ENCODE assay signal across 1 cellular context in the genomic region with DNA sequence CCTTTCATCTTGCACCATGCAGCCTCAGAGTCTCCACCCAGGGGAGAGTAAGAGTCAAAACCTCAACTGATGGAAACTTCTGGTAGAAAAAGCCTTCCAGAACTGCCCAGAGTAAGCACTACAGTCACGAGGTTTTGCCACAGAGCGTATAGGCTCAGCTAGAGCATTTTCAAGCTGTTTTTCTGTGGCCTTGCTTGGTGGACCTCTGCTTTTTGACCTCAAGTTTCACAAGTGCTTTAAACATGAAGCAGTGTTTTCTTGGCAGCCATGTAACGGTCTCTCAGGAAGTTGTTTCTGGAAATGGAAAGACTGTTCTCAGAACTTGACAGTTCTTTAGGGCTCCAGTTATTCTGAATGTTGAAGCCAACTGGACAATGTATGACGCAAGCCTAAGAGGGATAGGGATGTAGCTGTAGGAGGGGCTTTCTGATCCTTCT.
TF ChIP-seq lines count a peak whose summit lies in the region.

No MANE protein-coding gene starts in this region.

TF ChIP-seq in GM12878, 131 proteins besides CTCF, POLR2A, EP300 and RAD21 (continued from another document and continues in another):
- TF ChIP-seq IKZF1 (conservative IDR thresholded peaks at IDR 0.05): 0 out of 2 replicates have a peak, but pooled peaks have one; percentile 37
- TF ChIP-seq TCF12 (IDR thresholded peaks at IDR 0.05; ENCODE audit: low read depth, low read length): no peak
- no peak for TF ChIP-seq MYB (IDR thresholded peaks at IDR 0.05; ENCODE audit: borderline replicate concordance, low read depth, low read length)
- no peak for TF ChIP-seq KLF5 (IDR thresholded peaks at IDR 0.05; ENCODE audit: partially characterized antibody)
- TF ChIP-seq PAX8 (IDR thresholded peaks at IDR 0.05): no peak
- no peak for TF ChIP-seq TBL1XR1 (IDR thresholded peaks at IDR 0.05; ENCODE audit: low read depth, low read length)
- TF ChIP-seq NR2F1 (conservative IDR thresholded peaks at IDR 0.05): peak; percentile 56
- TF ChIP-seq FOXM1 (IDR thresholded peaks at IDR 0.05; ENCODE audit: low read depth, low read length): no peak
- no peak for TF ChIP-seq JUNB (IDR thresholded peaks at IDR 0.05)
- TF ChIP-seq, protein P1, sequence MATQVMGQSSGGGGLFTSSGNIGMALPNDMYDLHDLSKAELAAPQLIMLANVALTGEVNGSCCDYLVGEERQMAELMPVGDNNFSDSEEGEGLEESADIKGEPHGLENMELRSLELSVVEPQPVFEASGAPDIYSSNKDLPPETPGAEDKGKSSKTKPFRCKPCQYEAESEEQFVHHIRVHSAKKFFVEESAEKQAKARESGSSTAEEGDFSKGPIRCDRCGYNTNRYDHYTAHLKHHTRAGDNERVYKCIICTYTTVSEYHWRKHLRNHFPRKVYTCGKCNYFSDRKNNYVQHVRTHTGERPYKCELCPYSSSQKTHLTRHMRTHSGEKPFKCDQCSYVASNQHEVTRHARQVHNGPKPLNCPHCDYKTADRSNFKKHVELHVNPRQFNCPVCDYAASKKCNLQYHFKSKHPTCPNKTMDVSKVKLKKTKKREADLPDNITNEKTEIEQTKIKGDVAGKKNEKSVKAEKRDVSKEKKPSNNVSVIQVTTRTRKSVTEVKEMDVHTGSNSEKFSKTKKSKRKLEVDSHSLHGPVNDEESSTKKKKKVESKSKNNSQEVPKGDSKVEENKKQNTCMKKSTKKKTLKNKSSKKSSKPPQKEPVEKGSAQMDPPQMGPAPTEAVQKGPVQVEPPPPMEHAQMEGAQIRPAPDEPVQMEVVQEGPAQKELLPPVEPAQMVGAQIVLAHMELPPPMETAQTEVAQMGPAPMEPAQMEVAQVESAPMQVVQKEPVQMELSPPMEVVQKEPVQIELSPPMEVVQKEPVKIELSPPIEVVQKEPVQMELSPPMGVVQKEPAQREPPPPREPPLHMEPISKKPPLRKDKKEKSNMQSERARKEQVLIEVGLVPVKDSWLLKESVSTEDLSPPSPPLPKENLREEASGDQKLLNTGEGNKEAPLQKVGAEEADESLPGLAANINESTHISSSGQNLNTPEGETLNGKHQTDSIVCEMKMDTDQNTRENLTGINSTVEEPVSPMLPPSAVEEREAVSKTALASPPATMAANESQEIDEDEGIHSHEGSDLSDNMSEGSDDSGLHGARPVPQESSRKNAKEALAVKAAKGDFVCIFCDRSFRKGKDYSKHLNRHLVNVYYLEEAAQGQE (IDR thresholded peaks at IDR 0.05; ENCODE audit: low read depth, low read length): no peak
- no peak for TF ChIP-seq NFIC (IDR thresholded peaks at IDR 0.05; ENCODE audit: low read depth, low read length)
- TF ChIP-seq ASH2L (IDR thresholded peaks at IDR 0.05; ENCODE audit: borderline replicate concordance, low read depth): no peak
- TF ChIP-seq IRF4 (IDR thresholded peaks at IDR 0.05; ENCODE audit: low read depth, low read length): no peak
- TF ChIP-seq ZZZ3 (IDR thresholded peaks at IDR 0.05; ENCODE audit: control insufficient read depth, insufficient read length, low read depth): no peak
- no peak for TF ChIP-seq BCLAF1 (IDR thresholded peaks at IDR 0.05)
- TF ChIP-seq TCF7 (IDR thresholded peaks at IDR 0.05; ENCODE audit: borderline replicate concordance): no peak
- no peak for TF ChIP-seq MTA3 (IDR thresholded peaks at IDR 0.05; ENCODE audit: borderline replicate concordance, low read length)
- no peak for TF ChIP-seq KDM1A (IDR thresholded peaks at IDR 0.05; ENCODE audit: borderline replicate concordance)
- no peak for TF ChIP-seq SUZ12 (IDR thresholded peaks at IDR 0.05; ENCODE audit: unreplicated experiment)
- no peak for TF ChIP-seq RFX5 (IDR thresholded peaks at IDR 0.05; ENCODE audit: low read depth, low read length)
- no peak for TF ChIP-seq FOS (IDR thresholded peaks at IDR 0.05; ENCODE audit: borderline replicate concordance, extremely low read depth, insufficient read length)
- no peak for TF ChIP-seq ZBTB11 (CRISPR knock-in tag; IDR thresholded peaks at IDR 0.05)
- TF ChIP-seq BMI1 (IDR thresholded peaks at IDR 0.05; ENCODE audit: borderline replicate concordance): no peak
- TF ChIP-seq FOXK2 (IDR thresholded peaks at IDR 0.05): no peak
- TF ChIP-seq, protein P2, sequence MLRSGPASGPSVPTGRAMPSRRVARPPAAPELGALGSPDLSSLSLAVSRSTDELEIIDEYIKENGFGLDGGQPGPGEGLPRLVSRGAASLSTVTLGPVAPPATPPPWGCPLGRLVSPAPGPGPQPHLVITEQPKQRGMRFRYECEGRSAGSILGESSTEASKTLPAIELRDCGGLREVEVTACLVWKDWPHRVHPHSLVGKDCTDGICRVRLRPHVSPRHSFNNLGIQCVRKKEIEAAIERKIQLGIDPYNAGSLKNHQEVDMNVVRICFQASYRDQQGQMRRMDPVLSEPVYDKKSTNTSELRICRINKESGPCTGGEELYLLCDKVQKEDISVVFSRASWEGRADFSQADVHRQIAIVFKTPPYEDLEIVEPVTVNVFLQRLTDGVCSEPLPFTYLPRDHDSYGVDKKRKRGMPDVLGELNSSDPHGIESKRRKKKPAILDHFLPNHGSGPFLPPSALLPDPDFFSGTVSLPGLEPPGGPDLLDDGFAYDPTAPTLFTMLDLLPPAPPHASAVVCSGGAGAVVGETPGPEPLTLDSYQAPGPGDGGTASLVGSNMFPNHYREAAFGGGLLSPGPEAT (IDR thresholded peaks at IDR 0.05; ENCODE audit: low read depth): 0 out of 2 replicates have a peak, but pooled peaks have one; percentile 57
- TF ChIP-seq KAT2A (conservative IDR thresholded peaks at IDR 0.05; ENCODE audit: control insufficient read depth, low read depth, low read length): no peak
- TF ChIP-seq SMAD1 (IDR thresholded peaks at IDR 0.05; ENCODE audit: low read depth, partially characterized antibody): no peak
- TF ChIP-seq, protein P3, sequence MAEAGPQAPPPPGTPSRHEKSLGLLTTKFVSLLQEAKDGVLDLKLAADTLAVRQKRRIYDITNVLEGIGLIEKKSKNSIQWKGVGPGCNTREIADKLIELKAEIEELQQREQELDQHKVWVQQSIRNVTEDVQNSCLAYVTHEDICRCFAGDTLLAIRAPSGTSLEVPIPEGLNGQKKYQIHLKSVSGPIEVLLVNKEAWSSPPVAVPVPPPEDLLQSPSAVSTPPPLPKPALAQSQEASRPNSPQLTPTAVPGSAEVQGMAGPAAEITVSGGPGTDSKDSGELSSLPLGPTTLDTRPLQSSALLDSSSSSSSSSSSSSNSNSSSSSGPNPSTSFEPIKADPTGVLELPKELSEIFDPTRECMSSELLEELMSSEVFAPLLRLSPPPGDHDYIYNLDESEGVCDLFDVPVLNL (IDR thresholded peaks at IDR 0.05; ENCODE audit: low read depth, low read length): no peak
- no peak for TF ChIP-seq ZNF24 (IDR thresholded peaks at IDR 0.05)
- no peak for TF ChIP-seq NR2C1 (IDR thresholded peaks at IDR 0.05)
- TF ChIP-seq YBX1 (IDR thresholded peaks at IDR 0.05): no peak
- no peak for TF ChIP-seq POU2F2 (IDR thresholded peaks at IDR 0.05; ENCODE audit: borderline replicate concordance, low read depth, low read length)
- TF ChIP-seq RELA (IDR thresholded peaks at IDR 0.05; ENCODE audit: borderline replicate concordance, partially characterized antibody): no peak
- TF ChIP-seq IKZF2 (IDR thresholded peaks at IDR 0.05): peak; percentile 54 to 60; a peak in 2 of 4 replicates
- no peak for TF ChIP-seq USF1 (IDR thresholded peaks at IDR 0.05; ENCODE audit: borderline replicate concordance, extremely low read length, insufficient read depth, low read depth, low read length)
- TF ChIP-seq CREM (IDR thresholded peaks at IDR 0.05; ENCODE audit: low read depth): no peak
- TF ChIP-seq GABPA (IDR thresholded peaks at IDR 0.05; ENCODE audit: low read depth): no peak
- TF ChIP-seq CBFB (IDR thresholded peaks at IDR 0.05; ENCODE audit: low read depth): no peak
- TF ChIP-seq POLR2AphosphoS5 (IDR thresholded peaks at IDR 0.05; ENCODE audit: low read length): no peak
- TF ChIP-seq NRF1 (conservative IDR thresholded peaks at IDR 0.05; ENCODE audit: low read depth, low read length): no peak
- no peak for TF ChIP-seq EED (IDR thresholded peaks at IDR 0.05; ENCODE audit: low read depth)
- TF ChIP-seq, protein P4, sequence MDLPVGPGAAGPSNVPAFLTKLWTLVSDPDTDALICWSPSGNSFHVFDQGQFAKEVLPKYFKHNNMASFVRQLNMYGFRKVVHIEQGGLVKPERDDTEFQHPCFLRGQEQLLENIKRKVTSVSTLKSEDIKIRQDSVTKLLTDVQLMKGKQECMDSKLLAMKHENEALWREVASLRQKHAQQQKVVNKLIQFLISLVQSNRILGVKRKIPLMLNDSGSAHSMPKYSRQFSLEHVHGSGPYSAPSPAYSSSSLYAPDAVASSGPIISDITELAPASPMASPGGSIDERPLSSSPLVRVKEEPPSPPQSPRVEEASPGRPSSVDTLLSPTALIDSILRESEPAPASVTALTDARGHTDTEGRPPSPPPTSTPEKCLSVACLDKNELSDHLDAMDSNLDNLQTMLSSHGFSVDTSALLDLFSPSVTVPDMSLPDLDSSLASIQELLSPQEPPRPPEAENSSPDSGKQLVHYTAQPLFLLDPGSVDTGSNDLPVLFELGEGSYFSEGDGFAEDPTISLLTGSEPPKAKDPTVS (IDR thresholded peaks at IDR 0.05; ENCODE audit: low read depth, low read length): peak; percentile 90
- TF ChIP-seq ELK1 (IDR thresholded peaks at IDR 0.05; ENCODE audit: low read depth, low read length): no peak
- TF ChIP-seq, protein P5, sequence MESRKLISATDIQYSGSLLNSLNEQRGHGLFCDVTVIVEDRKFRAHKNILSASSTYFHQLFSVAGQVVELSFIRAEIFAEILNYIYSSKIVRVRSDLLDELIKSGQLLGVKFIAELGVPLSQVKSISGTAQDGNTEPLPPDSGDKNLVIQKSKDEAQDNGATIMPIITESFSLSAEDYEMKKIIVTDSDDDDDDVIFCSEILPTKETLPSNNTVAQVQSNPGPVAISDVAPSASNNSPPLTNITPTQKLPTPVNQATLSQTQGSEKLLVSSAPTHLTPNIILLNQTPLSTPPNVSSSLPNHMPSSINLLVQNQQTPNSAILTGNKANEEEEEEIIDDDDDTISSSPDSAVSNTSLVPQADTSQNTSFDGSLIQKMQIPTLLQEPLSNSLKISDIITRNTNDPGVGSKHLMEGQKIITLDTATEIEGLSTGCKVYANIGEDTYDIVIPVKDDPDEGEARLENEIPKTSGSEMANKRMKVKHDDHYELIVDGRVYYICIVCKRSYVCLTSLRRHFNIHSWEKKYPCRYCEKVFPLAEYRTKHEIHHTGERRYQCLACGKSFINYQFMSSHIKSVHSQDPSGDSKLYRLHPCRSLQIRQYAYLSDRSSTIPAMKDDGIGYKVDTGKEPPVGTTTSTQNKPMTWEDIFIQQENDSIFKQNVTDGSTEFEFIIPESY (IDR thresholded peaks at IDR 0.05): no peak
- no peak for TF ChIP-seq SMARCA5 (IDR thresholded peaks at IDR 0.05)
- TF ChIP-seq CHD4 (IDR thresholded peaks at IDR 0.05): no peak
- TF ChIP-seq SIN3A (IDR thresholded peaks at IDR 0.05; ENCODE audit: low read depth, low read length): no peak
- no peak for TF ChIP-seq MYC (IDR thresholded peaks at IDR 0.05; ENCODE audit: insufficient read depth, insufficient read length, insufficient replicate concordance, low read length, severe bottlenecking)
- TF ChIP-seq PML (IDR thresholded peaks at IDR 0.05; ENCODE audit: low read length): no peak
